In genomic region chr19:53424968-53425597, GRCh38 we compare ENCODE assay signal across 1 cellular context.
A peak's percentile ranks its signal among the peaks of the same experiment; 100 is the strongest.
TF ChIP-seq lines count a peak whose summit lies in the region.

No MANE protein-coding gene starts in this region.

TF ChIP-seq in HepG2, 621 proteins besides CTCF, POLR2A, EP300 and RAD21 (continues in another document):
- TF ChIP-seq ZNF354B (CRISPR knock-in tag; IDR thresholded peaks at IDR 0.05) (no peak), ZNF282 (IDR thresholded peaks at IDR 0.05; ENCODE audit: partially characterized antibody) (no peak), ZNF549 (CRISPR knock-in tag; IDR thresholded peaks at IDR 0.05) (no peak), KDM4B (CRISPR knock-in tag; IDR thresholded peaks at IDR 0.05) (no peak), TFE3 (CRISPR knock-in tag; IDR thresholded peaks at IDR 0.05) (no peak), PAWR (CRISPR knock-in tag; IDR thresholded peaks at IDR 0.05; ENCODE audit: borderline replicate concordance) (no peak), ZNF12 (CRISPR knock-in tag; IDR thresholded peaks at IDR 0.05) (no peak), TCF7L2 (IDR thresholded peaks at IDR 0.05; ENCODE audit: low read depth, low read length) (no peak), ZNF337 (CRISPR knock-in tag; IDR thresholded peaks at IDR 0.05; ENCODE audit: borderline replicate concordance, low read depth) (no peak), ZNF431 (CRISPR knock-in tag; IDR thresholded peaks at IDR 0.05; ENCODE audit: borderline replicate concordance, low read depth) (no peak), ZGPAT (CRISPR knock-in tag; IDR thresholded peaks at IDR 0.05) (no peak), SATB2 (CRISPR knock-in tag; IDR thresholded peaks at IDR 0.05) (no peak), MZF1 (CRISPR knock-in tag; IDR thresholded peaks at IDR 0.05; ENCODE audit: borderline replicate concordance) (no peak), MAFG (CRISPR knock-in tag; IDR thresholded peaks at IDR 0.05) (no peak), ZNF296 (CRISPR knock-in tag; conservative IDR thresholded peaks at IDR 0.05) (no peak), IKZF1 (IDR thresholded peaks at IDR 0.05) (no peak), SETDB1 (CRISPR knock-in tag; IDR thresholded peaks at IDR 0.05; ENCODE audit: borderline replicate concordance) (no peak), GZF1 (CRISPR knock-in tag; IDR thresholded peaks at IDR 0.05) (no peak), SNRNP70 (IDR thresholded peaks at IDR 0.05; ENCODE audit: low read depth, low read length) (no peak), ZNF562 (CRISPR knock-in tag; IDR thresholded peaks at IDR 0.05; ENCODE audit: borderline replicate concordance) (no peak), KLF9 (CRISPR knock-in tag; IDR thresholded peaks at IDR 0.05; ENCODE audit: low read depth) (no peak), SMARCE1 (IDR thresholded peaks at IDR 0.05; ENCODE audit: borderline replicate concordance) (no peak), MTA3 (CRISPR knock-in tag; IDR thresholded peaks at IDR 0.05) (no peak), CENPT (CRISPR knock-in tag; IDR thresholded peaks at IDR 0.05; ENCODE audit: low read depth) (no peak), ZKSCAN8 (CRISPR knock-in tag; IDR thresholded peaks at IDR 0.05; ENCODE audit: borderline replicate concordance) (no peak), ZSCAN20 (CRISPR knock-in tag; IDR thresholded peaks at IDR 0.05; ENCODE audit: borderline replicate concordance) (no peak), ZBTB33 (CRISPR knock-in tag; IDR thresholded peaks at IDR 0.05) (peak; percentile 81), ZNF160 (CRISPR knock-in tag; IDR thresholded peaks at IDR 0.05) (no peak), ZNF30 (CRISPR knock-in tag; IDR thresholded peaks at IDR 0.05) (no peak), MTF2 (CRISPR knock-in tag; IDR thresholded peaks at IDR 0.05; ENCODE audit: borderline replicate concordance) (no peak), THAP7 (CRISPR knock-in tag; IDR thresholded peaks at IDR 0.05) (no peak), ZNF557 (CRISPR knock-in tag; IDR thresholded peaks at IDR 0.05) (no peak), ZSCAN21 (CRISPR knock-in tag; IDR thresholded peaks at IDR 0.05; ENCODE audit: borderline replicate concordance) (no peak), NFKB2 (CRISPR knock-in tag; IDR thresholded peaks at IDR 0.05; ENCODE audit: borderline replicate concordance) (no peak), ZNF230 (CRISPR knock-in tag; IDR thresholded peaks at IDR 0.05) (no peak), NCOA1 (CRISPR knock-in tag; IDR thresholded peaks at IDR 0.05) (no peak), ZNF235 (CRISPR knock-in tag; IDR thresholded peaks at IDR 0.05; ENCODE audit: borderline replicate concordance) (no peak), ZNF253 (CRISPR knock-in tag; IDR thresholded peaks at IDR 0.05; ENCODE audit: borderline replicate concordance) (no peak), ARID4A (CRISPR knock-in tag; IDR thresholded peaks at IDR 0.05; ENCODE audit: borderline replicate concordance) (peak; percentile 45; the same call in 1 of the 2 replicates), ISX (CRISPR knock-in tag; conservative IDR thresholded peaks at IDR 0.05) (no peak), CBX5 (CRISPR knock-in tag; IDR thresholded peaks at IDR 0.05; ENCODE audit: borderline replicate concordance) (0 out of 2 replicates have a peak, but pooled peaks have one; percentile 31)
- TF ChIP-seq, protein P1, sequence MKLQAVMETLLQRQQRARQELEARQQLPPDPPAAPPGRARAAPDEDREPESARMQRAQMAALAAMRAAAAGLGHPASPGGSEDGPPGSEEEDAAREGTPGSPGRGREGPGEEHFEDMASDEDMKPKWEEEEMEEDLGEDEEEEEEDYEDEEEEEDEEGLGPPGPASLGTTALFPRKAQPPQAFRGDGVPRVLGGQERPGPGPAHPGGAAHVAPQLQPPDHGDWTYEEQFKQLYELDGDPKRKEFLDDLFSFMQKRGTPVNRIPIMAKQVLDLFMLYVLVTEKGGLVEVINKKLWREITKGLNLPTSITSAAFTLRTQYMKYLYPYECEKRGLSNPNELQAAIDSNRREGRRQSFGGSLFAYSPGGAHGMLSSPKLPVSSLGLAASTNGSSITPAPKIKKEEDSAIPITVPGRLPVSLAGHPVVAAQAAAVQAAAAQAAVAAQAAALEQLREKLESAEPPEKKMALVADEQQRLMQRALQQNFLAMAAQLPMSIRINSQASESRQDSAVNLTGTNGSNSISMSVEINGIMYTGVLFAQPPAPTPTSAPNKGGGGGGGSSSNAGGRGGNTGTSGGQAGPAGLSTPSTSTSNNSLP (IDR thresholded peaks at IDR 0.05; ENCODE audit: low read depth, low read length): no peak
- TF ChIP-seq, protein P2, sequence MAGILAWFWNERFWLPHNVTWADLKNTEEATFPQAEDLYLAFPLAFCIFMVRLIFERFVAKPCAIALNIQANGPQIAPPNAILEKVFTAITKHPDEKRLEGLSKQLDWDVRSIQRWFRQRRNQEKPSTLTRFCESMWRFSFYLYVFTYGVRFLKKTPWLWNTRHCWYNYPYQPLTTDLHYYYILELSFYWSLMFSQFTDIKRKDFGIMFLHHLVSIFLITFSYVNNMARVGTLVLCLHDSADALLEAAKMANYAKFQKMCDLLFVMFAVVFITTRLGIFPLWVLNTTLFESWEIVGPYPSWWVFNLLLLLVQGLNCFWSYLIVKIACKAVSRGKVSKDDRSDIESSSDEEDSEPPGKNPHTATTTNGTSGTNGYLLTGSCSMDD (CRISPR knock-in tag; IDR thresholded peaks at IDR 0.05): no peak
- TF ChIP-seq, protein P3, sequence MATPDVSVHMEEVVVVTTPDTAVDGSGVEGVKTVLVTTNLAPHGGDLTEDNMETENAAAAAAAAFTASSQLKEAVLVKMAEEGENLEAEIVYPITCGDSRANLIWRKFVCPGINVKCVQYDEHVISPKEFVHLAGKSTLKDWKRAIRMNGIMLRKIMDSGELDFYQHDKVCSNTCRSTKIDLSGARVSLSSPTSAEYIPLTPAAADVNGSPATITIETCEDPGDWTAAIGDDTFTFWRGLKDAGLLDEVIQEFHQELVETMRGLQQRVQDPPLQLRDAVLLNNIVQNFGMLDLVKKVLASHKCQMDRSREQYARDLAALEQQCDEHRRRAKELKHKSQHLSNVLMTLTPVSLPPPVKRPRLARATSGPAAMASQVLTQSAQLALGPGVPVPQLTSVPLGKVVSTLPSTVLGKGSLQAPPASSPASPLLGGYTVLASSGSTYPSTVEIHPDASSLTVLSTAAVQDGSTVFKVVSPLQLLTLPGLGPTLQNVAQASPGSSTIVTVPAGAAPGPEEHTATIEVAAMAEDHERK (CRISPR knock-in tag; IDR thresholded peaks at IDR 0.05; ENCODE audit: low read depth): no peak
- TF ChIP-seq, protein P4, sequence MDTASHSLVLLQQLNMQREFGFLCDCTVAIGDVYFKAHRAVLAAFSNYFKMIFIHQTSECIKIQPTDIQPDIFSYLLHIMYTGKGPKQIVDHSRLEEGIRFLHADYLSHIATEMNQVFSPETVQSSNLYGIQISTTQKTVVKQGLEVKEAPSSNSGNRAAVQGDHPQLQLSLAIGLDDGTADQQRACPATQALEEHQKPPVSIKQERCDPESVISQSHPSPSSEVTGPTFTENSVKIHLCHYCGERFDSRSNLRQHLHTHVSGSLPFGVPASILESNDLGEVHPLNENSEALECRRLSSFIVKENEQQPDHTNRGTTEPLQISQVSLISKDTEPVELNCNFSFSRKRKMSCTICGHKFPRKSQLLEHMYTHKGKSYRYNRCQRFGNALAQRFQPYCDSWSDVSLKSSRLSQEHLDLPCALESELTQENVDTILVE (CRISPR knock-in tag; IDR thresholded peaks at IDR 0.05): no peak
- TF ChIP-seq, protein P5, sequence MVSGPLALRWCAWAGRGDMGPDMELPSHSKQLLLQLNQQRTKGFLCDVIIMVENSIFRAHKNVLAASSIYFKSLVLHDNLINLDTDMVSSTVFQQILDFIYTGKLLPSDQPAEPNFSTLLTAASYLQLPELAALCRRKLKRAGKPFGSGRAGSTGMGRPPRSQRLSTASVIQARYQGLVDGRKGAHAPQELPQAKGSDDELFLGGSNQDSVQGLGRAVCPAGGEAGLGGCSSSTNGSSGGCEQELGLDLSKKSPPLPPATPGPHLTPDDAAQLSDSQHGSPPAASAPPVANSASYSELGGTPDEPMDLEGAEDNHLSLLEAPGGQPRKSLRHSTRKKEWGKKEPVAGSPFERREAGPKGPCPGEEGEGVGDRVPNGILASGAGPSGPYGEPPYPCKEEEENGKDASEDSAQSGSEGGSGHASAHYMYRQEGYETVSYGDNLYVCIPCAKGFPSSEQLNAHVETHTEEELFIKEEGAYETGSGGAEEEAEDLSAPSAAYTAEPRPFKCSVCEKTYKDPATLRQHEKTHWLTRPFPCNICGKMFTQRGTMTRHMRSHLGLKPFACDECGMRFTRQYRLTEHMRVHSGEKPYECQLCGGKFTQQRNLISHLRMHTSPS (CRISPR knock-in tag; IDR thresholded peaks at IDR 0.05; ENCODE audit: low read depth): no peak
